28 cellular contexts compared by ENCODE assay signal in genomic region chr2:16813593-16813992, GRCh38.
"Had no signal": no experiment of that assay in that cellular context is flagged by ENCODE, and none has a peak within 500 bp of the region (broad histone marks: within the 10 kb centered on the region; RNA-seq: fewer than 3 reads in every experiment).

No MANE protein-coding gene starts in this region.

- H3K4me1 ChIP-seq: lower lobe of right lung, neural progenitor cell, suprapubic skin, tibial artery, upper lobe of right lung had no signal

- H3K27me3 ChIP-seq: neural progenitor cell, ovary, suprapubic skin, tibial artery, upper lobe of right lung had no signal

- H3K4me3 ChIP-seq: lower lobe of right lung, neural progenitor cell, ovary, skin epidermis, suprapubic skin, thoracic aorta, tibial artery, upper lobe of right lung had no signal

- H3K27me3 Mint-ChIP-seq: naive thymus-derived CD8-positive, alpha-beta T cell; progenitor cell of endocrine pancreas; stimulated activated naive CD8-positive, alpha-beta T cell treated with anti-CD3 and anti-CD28 coated beads, Interleukin-15, Interleukin-2, amounts not matched to agents 100 ng/mL and 50 ng/mL, for 24 hours had no signal

- H3K36me3 ChIP-seq: lower lobe of right lung, neural progenitor cell, ovary, suprapubic skin, thoracic aorta, tibial artery, upper lobe of right lung had no signal

- H3K9me3 ChIP-seq: lower lobe of right lung, ovary, suprapubic skin, thoracic aorta, tibial artery, upper lobe of right lung had no signal

- H3K4me3 Mint-ChIP-seq: naive thymus-derived CD8-positive, alpha-beta T cell; nephron; neural progenitor cell; stimulated activated effector memory CD8-positive, alpha-beta T cell treated with anti-CD3 and anti-CD28 coated beads, Interleukin-12 subunit alpha, Interleukin-12 subunit beta, amount 100 ng/mL, for 72 hours; stimulated activated naive CD8-positive, alpha-beta T cell treated with anti-CD3 and anti-CD28 coated beads, Interleukin-15, Interleukin-2, amounts not matched to agents 100 ng/mL and 50 ng/mL, for 24 hours had no signal

- H3K27ac ChIP-seq: lower lobe of right lung, neural progenitor cell, ovary, skin epidermis, suprapubic skin, thoracic aorta, tibial artery, upper lobe of right lung had no signal

- H3K27ac Mint-ChIP-seq: naive thymus-derived CD8-positive, alpha-beta T cell; nephron; neural progenitor cell; progenitor cell of endocrine pancreas; stimulated activated effector memory CD8-positive, alpha-beta T cell treated with anti-CD3 and anti-CD28 coated beads, Interleukin-12 subunit alpha, Interleukin-12 subunit beta, amount 100 ng/mL, for 72 hours; stimulated activated naive CD8-positive, alpha-beta T cell treated with anti-CD3 and anti-CD28 coated beads, Interleukin-15, Interleukin-2, amounts not matched to agents 100 ng/mL and 50 ng/mL, for 24 hours had no signal

- DNase-seq: hippocampal formation; kidney glomerular epithelial cell; left cardiac atrium; lower lobe of right lung; mammary epithelial cell; mesenchymal stem cell; naive thymus-derived CD8-positive, alpha-beta T cell; ovary; retina; right cardiac atrium; stimulated activated CD4-positive, alpha-beta T cell treated with anti-CD3 and anti-CD28 coated beads, Interleukin-12 subunit alpha, Interleukin-12 subunit beta, amount 100 ng/mL, for 4 hours; stimulated activated CD4-positive, alpha-beta T cell treated with anti-CD3 and anti-CD28 coated beads, Interleukin-15, amount 100 ng/mL, for 24 hours; stimulated activated CD4-positive, alpha-beta T cell treated with anti-CD3 and anti-CD28 coated beads, Interleukin-2, amount 100 ng/mL, for 24 hours; stimulated activated CD4-positive, alpha-beta T cell treated with anti-CD3 and anti-CD28 coated beads, Interleukin-4, amount 100 ng/mL, for 1 hour; stimulated activated naive CD4-positive, alpha-beta T cell; tibial artery; trophoblast cell; upper lobe of right lung had no signal

- ATAC-seq: left cardiac atrium; left lobe of liver; lower lobe of right lung; naive thymus-derived CD8-positive, alpha-beta T cell; right cardiac atrium; sciatic nerve; stimulated activated effector memory CD8-positive, alpha-beta T cell treated with anti-CD3 and anti-CD28 coated beads, Interleukin-12 subunit alpha, Interleukin-12 subunit beta, amount 100 ng/mL, for 72 hours; upper lobe of right lung had no signal

- H3K9me3 Mint-ChIP-seq: neural progenitor cell; stimulated activated effector memory CD8-positive, alpha-beta T cell treated with anti-CD3 and anti-CD28 coated beads, Interleukin-12 subunit alpha, Interleukin-12 subunit beta, amount 100 ng/mL, for 72 hours had no signal

- H3K36me3 Mint-ChIP-seq: naive thymus-derived CD8-positive, alpha-beta T cell; neural progenitor cell; stimulated activated effector memory CD8-positive, alpha-beta T cell treated with anti-CD3 and anti-CD28 coated beads, Interleukin-12 subunit alpha, Interleukin-12 subunit beta, amount 100 ng/mL, for 72 hours had no signal

- H3K4me1 Mint-ChIP-seq: naive thymus-derived CD8-positive, alpha-beta T cell; nephron; neural progenitor cell; stimulated activated effector memory CD8-positive, alpha-beta T cell treated with anti-CD3 and anti-CD28 coated beads, Interleukin-12 subunit alpha, Interleukin-12 subunit beta, amount 100 ng/mL, for 72 hours had no signal
